8 cellular contexts compared by ENCODE assay signal in the genomic region with DNA sequence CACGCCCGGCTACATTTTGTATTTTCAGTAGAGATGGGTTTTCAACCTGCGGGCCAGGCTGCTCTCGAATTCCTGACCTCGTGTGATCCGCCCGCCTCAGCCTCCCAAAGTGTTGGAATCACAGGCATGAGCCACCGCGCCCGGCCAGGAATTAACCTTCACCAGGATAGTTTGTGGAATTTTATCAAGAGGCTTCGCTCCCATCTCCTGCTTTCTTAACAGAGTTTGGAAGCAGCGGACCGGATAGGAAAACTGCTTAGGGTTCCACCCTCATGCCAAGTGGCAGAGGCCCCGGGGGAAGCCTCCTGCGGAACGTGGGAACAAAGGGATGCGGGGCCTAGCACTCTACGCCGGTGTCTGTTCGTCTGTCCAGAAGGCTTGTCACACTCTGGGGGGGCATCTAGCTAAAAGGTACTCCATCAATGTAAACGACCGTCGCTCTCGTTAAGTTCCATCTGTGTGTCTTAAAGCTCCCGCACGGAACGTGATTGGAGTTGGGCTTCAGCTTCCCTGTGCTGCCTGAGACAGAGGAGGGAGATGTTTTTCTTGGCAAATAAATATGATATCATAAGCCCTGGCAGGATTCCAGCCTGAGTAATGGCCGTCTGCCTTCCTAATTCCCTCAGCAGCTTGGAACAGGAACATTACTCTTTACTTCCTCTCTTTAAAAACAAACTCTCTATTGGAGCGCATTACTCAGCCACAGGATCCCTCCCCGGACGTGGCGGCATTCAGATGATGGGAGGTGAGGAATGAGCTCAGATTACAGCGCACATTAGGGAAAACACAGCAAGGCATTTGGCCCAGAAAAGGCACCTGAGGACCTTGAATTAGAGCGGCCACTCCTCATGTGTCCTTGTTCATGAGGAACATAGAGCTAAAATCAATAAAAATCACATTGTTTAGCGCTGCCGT.
DNase-seq lines count a peak whose midpoint lies in the region; ATAC-seq, FAIRE-seq and TF ChIP-seq lines count a peak whose summit lies in the region.

No MANE protein-coding gene starts in this region.

- peaks cover 0 to 6% of the 10 kb centered on the region in 2 donors for H3K4me1 ChIP-seq in lung (ENCODE audit: control insufficient read depth in 2 of 2, insufficient read depth in 2 of 2, low read length in 2 of 2)

- peak; percentile 45 for ATAC-seq in lung (ENCODE audit: insufficient read depth, low FRiP score)
- no peak for ATAC-seq in GM21529 (IDR thresholded peaks at IDR 0.05; ENCODE audit: unreplicated experiment)
- no peak for ATAC-seq in HG02623 (IDR thresholded peaks at IDR 0.05; ENCODE audit: unreplicated experiment)
- ATAC-seq in GM19395 (IDR thresholded peaks at IDR 0.05; ENCODE audit: unreplicated experiment), result no peak

- no peaks in the 10 kb centered on the region for H3K27me3 ChIP-seq in lung (ENCODE audit: control insufficient read depth, insufficient read depth)

- TF ChIP-seq CTCF in lung (IDR thresholded peaks at IDR 0.05; ENCODE audit: control extremely low read depth, extremely low read depth), result no peak

- no peak overlapping the region for H3K4me3 ChIP-seq in lung

- H3K36me3 ChIP-seq in lung (ENCODE audit: control insufficient read depth in 2 of 2, insufficient read depth in 2 of 2, low read length in 2 of 2), result no peaks in the 10 kb centered on the region

- H3K9me3 ChIP-seq in lung (ENCODE audit: control insufficient read depth in 2 of 2, insufficient read depth in 1 of 2, low read length in 1 of 2), result no peaks in the 10 kb centered on the region

- DNase-seq in GM04504 (ENCODE audit: low read depth), result peak; percentile 84
- DNase-seq in NCI-H345 treated with DMSO at 0.1 percent for 48 hours (lab: John Stamatoyannopoulos, UW; ENCODE audit: unreplicated experiment), result peak; percentile 63
- peak; percentile 68 for DNase-seq in cerebellar cortex (ENCODE audit: low spot score)
- peak; percentile 52 for DNase-seq in lung (ENCODE audit: low spot score)
- no peak for DNase-seq in GM19239 (ENCODE audit: insufficient read length, low spot score)

- no peak for FAIRE-seq in GM19239 (lab: Jason Lieb, UNC)

- peak overlapping the region in 1 of 2 donors; percentile 25 for H3K27ac ChIP-seq in lung (ENCODE audit: low read depth in 1 of 2, low read length in 1 of 2)

- WGBS in lung, 2 donors, result 39 to 51% methylated on average over 36 of the region's 36 CpGs
